Comparison of ENCODE assay signal across 1 cellular context in genomic region chr17:48548687-48549621, GRCh38.
TF ChIP-seq lines count a peak whose summit lies in the region.

No MANE protein-coding gene starts in this region.

TF ChIP-seq in HepG2, 621 proteins besides CTCF, POLR2A, EP300 and RAD21:
- no peak for TF ChIP-seq AGO2 (optimal IDR thresholded peaks at IDR 0.05; ENCODE audit: low read depth, low read length)
- TF ChIP-seq ONECUT2 (CRISPR knock-in tag; IDR thresholded peaks at IDR 0.05) = no peak
- TF ChIP-seq ZNF234 (CRISPR knock-in tag; conservative IDR thresholded peaks at IDR 0.05) = no peak
- TF ChIP-seq MTF1 (CRISPR knock-in tag; IDR thresholded peaks at IDR 0.05) = no peak
- no peak for TF ChIP-seq JDP2 (CRISPR knock-in tag; IDR thresholded peaks at IDR 0.05; ENCODE audit: borderline replicate concordance)
- TF ChIP-seq KLF12 (CRISPR knock-in tag; IDR thresholded peaks at IDR 0.05; ENCODE audit: borderline replicate concordance) = no peak
- TF ChIP-seq U2AF2 (IDR thresholded peaks at IDR 0.05; ENCODE audit: low read depth, low read length) = no peak
- TF ChIP-seq FOSL2 (CRISPR knock-in tag; IDR thresholded peaks at IDR 0.05) = no peak
- TF ChIP-seq NRL (CRISPR knock-in tag; IDR thresholded peaks at IDR 0.05; ENCODE audit: borderline replicate concordance) = no peak
- TF ChIP-seq CENPBD1 (CRISPR knock-in tag; IDR thresholded peaks at IDR 0.05; ENCODE audit: borderline replicate concordance, low read depth) = no peak
- TF ChIP-seq, protein P1, sequence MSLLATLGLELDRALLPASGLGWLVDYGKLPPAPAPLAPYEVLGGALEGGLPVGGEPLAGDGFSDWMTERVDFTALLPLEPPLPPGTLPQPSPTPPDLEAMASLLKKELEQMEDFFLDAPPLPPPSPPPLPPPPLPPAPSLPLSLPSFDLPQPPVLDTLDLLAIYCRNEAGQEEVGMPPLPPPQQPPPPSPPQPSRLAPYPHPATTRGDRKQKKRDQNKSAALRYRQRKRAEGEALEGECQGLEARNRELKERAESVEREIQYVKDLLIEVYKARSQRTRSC (CRISPR knock-in tag; IDR thresholded peaks at IDR 0.05; ENCODE audit: low read depth) = no peak
- TF ChIP-seq ZSCAN30 (CRISPR knock-in tag; IDR thresholded peaks at IDR 0.05) = no peak
- TF ChIP-seq ZNF496 (CRISPR knock-in tag; IDR thresholded peaks at IDR 0.05; ENCODE audit: insufficient replicate concordance) = no peak
- no peak for TF ChIP-seq ZSCAN31 (CRISPR knock-in tag; IDR thresholded peaks at IDR 0.05; ENCODE audit: low read depth)
- TF ChIP-seq FIP1L1 (IDR thresholded peaks at IDR 0.05; ENCODE audit: borderline replicate concordance, insufficient read depth, low read depth, low read length) = no peak
- TF ChIP-seq HMG20A (CRISPR knock-in tag; IDR thresholded peaks at IDR 0.05; ENCODE audit: borderline replicate concordance) = no peak
- TF ChIP-seq RFXANK (CRISPR knock-in tag; IDR thresholded peaks at IDR 0.05) = no peak
- TF ChIP-seq NCOR1 (IDR thresholded peaks at IDR 0.05; ENCODE audit: borderline replicate concordance, low read length) = no peak
